ENCODE assay signal across 10 cellular contexts in the genomic region with DNA sequence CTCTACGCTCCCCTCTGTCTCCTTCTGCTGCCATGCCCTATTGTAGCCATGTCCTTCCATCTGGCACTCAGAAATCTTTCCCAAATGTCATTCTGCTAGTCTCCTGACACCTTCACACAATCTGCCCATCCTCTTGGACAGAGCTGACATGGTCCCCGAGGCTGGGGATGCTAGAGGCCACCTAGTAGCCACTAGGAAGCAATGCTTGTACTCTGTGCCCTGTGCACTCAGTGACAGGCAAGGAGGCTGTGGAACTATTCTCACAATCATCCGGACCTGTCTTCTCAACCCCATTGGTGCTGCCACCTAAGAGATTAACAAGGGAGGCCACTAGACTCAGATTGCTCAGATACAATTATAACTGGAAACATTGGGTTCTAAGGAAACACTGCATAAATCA.
"Had no signal": no experiment of that assay in that cellular context is flagged by ENCODE, and none has a peak within 500 bp of the region (broad histone marks: within the 10 kb centered on the region; RNA-seq: fewer than 3 reads in every experiment).

No MANE protein-coding gene starts in this region.

- H3K9me3 Mint-ChIP-seq: activated CD4-positive, alpha-beta T cell treated with anti-CD3 and anti-CD28 coated beads, Interleukin-2, amount 10 ng/mL, durations not matched to agents 7 days and 5 days; activated naive CD8-positive, alpha-beta T cell treated with anti-CD3 and anti-CD28 coated beads, Interleukin-2, amount 50 U/mL, for 24 hours; naive thymus-derived CD4-positive, alpha-beta T cell; T-helper 1 cell treated with Interleukin-12 subunit alpha and Interleukin-12 subunit beta and Interleukin-4 antibody, amounts not matched to agents 30 μg/mL and 1 μg/mL, for 36 hours had no signal

- DNase-seq: kidney had no signal

- H3K4me1 ChIP-seq: ascending aorta, breast epithelium, pancreas, thyroid gland had no signal

- H3K9me3 ChIP-seq: ascending aorta, breast epithelium, left lung, thyroid gland had no signal

- H3K36me3 Mint-ChIP-seq: naive thymus-derived CD4-positive, alpha-beta T cell had no signal

- H3K27ac Mint-ChIP-seq: activated CD4-positive, alpha-beta T cell treated with anti-CD3 and anti-CD28 coated beads, Interleukin-2, amount 10 ng/mL, durations not matched to agents 7 days and 5 days; activated naive CD8-positive, alpha-beta T cell treated with anti-CD3 and anti-CD28 coated beads, Interleukin-2, amount 50 U/mL, for 24 hours; naive thymus-derived CD4-positive, alpha-beta T cell; T-helper 1 cell treated with Interleukin-12 subunit alpha and Interleukin-12 subunit beta and Interleukin-4 antibody, amounts not matched to agents 30 μg/mL and 1 μg/mL, for 36 hours had no signal

- H3K36me3 ChIP-seq: ascending aorta, breast epithelium, left lung, pancreas, thyroid gland had no signal

- H3K27me3 Mint-ChIP-seq: activated naive CD8-positive, alpha-beta T cell treated with anti-CD3 and anti-CD28 coated beads, Interleukin-2, amount 50 U/mL, for 24 hours had no signal

- H3K27me3 ChIP-seq: ascending aorta, pancreas, thyroid gland had no signal

- H3K4me1 Mint-ChIP-seq: activated CD4-positive, alpha-beta T cell treated with anti-CD3 and anti-CD28 coated beads, Interleukin-2, amount 10 ng/mL, durations not matched to agents 7 days and 5 days had no signal

- H3K4me3 ChIP-seq: ascending aorta, breast epithelium, left lung, pancreas, thyroid gland had no signal

- H3K4me3 Mint-ChIP-seq: activated CD4-positive, alpha-beta T cell treated with anti-CD3 and anti-CD28 coated beads, Interleukin-2, amount 10 ng/mL, durations not matched to agents 7 days and 5 days; activated naive CD8-positive, alpha-beta T cell treated with anti-CD3 and anti-CD28 coated beads, Interleukin-2, amount 50 U/mL, for 24 hours; naive thymus-derived CD4-positive, alpha-beta T cell; T-helper 1 cell treated with Interleukin-12 subunit alpha and Interleukin-12 subunit beta and Interleukin-4 antibody, amounts not matched to agents 30 μg/mL and 1 μg/mL, for 36 hours had no signal

- H3K27ac ChIP-seq: ascending aorta, breast epithelium, pancreas, thyroid gland had no signal
